Comparison of ENCODE assay signal across 20 cellular contexts in the genomic region with DNA sequence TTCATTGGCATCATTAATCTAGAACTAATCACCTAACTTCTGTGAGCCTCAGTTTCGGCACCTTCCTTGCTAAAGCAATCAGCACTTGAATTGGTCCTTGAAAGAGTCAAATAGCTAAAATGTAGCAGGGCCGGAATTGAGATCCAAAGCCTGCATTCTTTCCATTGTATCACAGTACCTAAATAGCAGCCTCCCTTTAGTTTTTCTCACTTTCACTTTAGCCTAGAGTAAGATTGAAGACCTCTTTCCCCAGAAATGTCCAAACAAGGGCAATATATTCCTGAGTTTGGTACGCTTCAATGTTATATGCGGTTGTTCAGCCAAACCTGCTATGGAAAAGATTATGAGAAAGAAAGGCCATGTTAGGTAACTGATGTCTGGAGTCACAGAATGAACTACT.
"Had no signal": no experiment of that assay in that cellular context is flagged by ENCODE, and none has a peak within 500 bp of the region (broad histone marks: within the 10 kb centered on the region; RNA-seq: fewer than 3 reads in every experiment).

No MANE protein-coding gene starts in this region.

- H3K4me1 Mint-ChIP-seq: stimulated activated effector memory CD8-positive, alpha-beta T cell treated with anti-CD3 and anti-CD28 coated beads, Interleukin-12 subunit alpha, Interleukin-12 subunit beta, amount 100 ng/mL, for 72 hours had no signal

- H3K27ac Mint-ChIP-seq: stimulated activated effector memory CD8-positive, alpha-beta T cell treated with anti-CD3 and anti-CD28 coated beads, Interleukin-12 subunit alpha, Interleukin-12 subunit beta, amount 100 ng/mL, for 72 hours had no signal

- ATAC-seq: activated naive CD4-positive, alpha-beta T cell treated with anti-CD3 and anti-CD28 coated beads, Interleukin-2, amount 50 U/mL, for 72 hours; esophagus mucosa; left lung; pancreas; stimulated activated effector memory CD8-positive, alpha-beta T cell treated with anti-CD3 and anti-CD28 coated beads, Interleukin-12 subunit alpha, Interleukin-12 subunit beta, amount 100 ng/mL, for 72 hours had no signal

- H3K27me3 ChIP-seq: brain microvascular endothelial cell, dorsolateral prefrontal cortex, left lung, pancreas, suprapubic skin had no signal

- H3K27ac ChIP-seq: brain microvascular endothelial cell, pancreas, SK-N-MC, suprapubic skin had no signal

- H3K9me3 Mint-ChIP-seq: activated naive CD4-positive, alpha-beta T cell treated with anti-CD3 and anti-CD28 coated beads, Interleukin-2, amount 50 U/mL, for 72 hours; stimulated activated effector memory CD8-positive, alpha-beta T cell treated with anti-CD3 and anti-CD28 coated beads, Interleukin-12 subunit alpha, Interleukin-12 subunit beta, amount 100 ng/mL, for 72 hours had no signal

- H3K4me3 ChIP-seq: dorsolateral prefrontal cortex, left lung, pancreas, SK-N-MC, smooth muscle cell, suprapubic skin had no signal

- H3K4me1 ChIP-seq: left lung, pancreas, suprapubic skin had no signal

- H3K9me3 ChIP-seq: left lung, pancreas, suprapubic skin had no signal

- H3K4me3 Mint-ChIP-seq: stimulated activated effector memory CD8-positive, alpha-beta T cell treated with anti-CD3 and anti-CD28 coated beads, Interleukin-12 subunit alpha, Interleukin-12 subunit beta, amount 100 ng/mL, for 72 hours had no signal

- FAIRE-seq: endometrium, pancreas, urothelium cell line had no signal

- DNase-seq: activated CD4-positive, alpha-beta T cell treated with anti-CD3 and anti-CD28 coated beads for 4 hours; activated effector memory CD4-positive, alpha-beta T cell treated with Interleukin-2 at 50 U/mL for 16 hours; activated T-cell treated with anti-CD3 and anti-CD28 coated beads for 4 hours; amniotic stem cell; brain microvascular endothelial cell; dorsolateral prefrontal cortex; foreskin fibroblast; islet precursor cell; left lung; mesendoderm; pancreas; T-helper 1 cell had no signal

- H3K4me2 ChIP-seq: smooth muscle cell had no signal
